ENCODE assay signal across 14 cellular contexts in the genomic region with DNA sequence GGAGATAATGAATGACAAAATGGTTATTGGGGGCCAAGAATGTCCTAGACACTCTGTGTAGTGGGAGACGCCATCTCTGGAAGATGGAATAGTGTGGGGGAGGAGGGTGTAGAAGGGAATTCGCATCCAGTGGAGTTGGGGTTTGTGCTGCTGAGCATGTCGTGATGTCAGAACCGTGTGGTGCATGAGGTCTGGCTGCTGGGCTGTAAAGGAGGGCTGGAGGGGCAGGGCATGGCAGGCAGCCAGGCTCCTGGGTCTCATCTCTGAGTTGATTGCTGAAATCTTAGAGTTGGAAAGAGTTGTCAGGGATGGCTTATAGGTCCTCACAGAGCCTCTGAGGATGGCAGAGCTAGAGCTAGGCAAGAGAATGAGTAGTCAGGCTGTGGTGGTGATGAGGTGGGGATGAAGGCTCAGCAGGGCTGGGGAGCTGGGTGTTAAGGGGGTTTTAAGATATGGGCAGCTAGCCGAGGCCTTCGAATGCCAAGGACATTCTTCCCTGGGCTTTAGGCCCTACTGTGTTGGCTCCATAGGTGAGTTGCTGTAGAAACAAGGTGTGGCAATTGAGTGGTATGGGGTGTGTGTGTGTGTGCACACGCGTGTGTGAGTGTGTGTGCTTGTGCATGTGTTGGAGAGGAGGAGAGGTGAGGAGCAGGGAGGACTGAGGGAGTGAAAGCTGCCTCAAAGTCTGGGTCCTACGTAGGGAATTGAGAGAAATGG. TPM values are rescaled to one million over a fixed set of nuclear protein-coding genes. Genes with fewer than 3 reads are reported as not detected.
DNase-seq lines count a peak whose midpoint lies in the region; ATAC-seq and TF ChIP-seq lines count a peak whose summit lies in the region.
"Had no signal": no experiment of that assay in that cellular context is flagged by ENCODE, and none has a peak within 500 bp of the region (broad histone marks: within the 10 kb centered on the region; RNA-seq: fewer than 3 reads in every experiment).

No MANE protein-coding gene starts in this region.

- no peak overlapping the region for H3K4ac ChIP-seq in mesendoderm (ENCODE audit: low read depth, low read length)

- intact Hi-C loops in natural killer cell (cut with micrococcal nuclease) = no loop called here
- intact Hi-C loops in activated T-helper 2 cell treated with anti-CD3 and anti-CD28 coated beads, Interferon-gamma antibody, Interleukin-2, Interleukin-4, amounts not matched to agents 10 μg/mL and 5 μg/mL and 100 μg/mL, durations not matched to agents 14 hours and 24 hours and 36 hours (cut with micrococcal nuclease) = no loop called here
- intact Hi-C loops in thyroid gland (cut with DNase I) = no loop called here

- H2BK120ac ChIP-seq in mesendoderm (ENCODE audit: low read depth, low read length) = no peak overlapping the region

- no peaks in the 10 kb centered on the region for H3K79me1 ChIP-seq in mesendoderm (ENCODE audit: low read length)

- no peak overlapping the region for H3K23ac ChIP-seq in mesendoderm (ENCODE audit: low read length)

- no peak overlapping the region for H3K27ac ChIP-seq in mesendoderm (ENCODE audit: low read depth, low read length)
- no peak overlapping the region for H3K27ac ChIP-seq in thyroid gland
- H3K27ac ChIP-seq in gastroesophageal sphincter = no peak overlapping the region

- H3K4me3 Mint-ChIP-seq in natural killer cell = peak overlapping the region; percentile 0
- H3K4me3 Mint-ChIP-seq in natural killer cell treated with Interleukin-12 subunit alpha and Interleukin-12 subunit beta and Interleukin-15 and Interleukin-18, amount 100 ng/mL, for 72 hours = no peak overlapping the region
- H3K4me3 Mint-ChIP-seq in activated T-helper 2 cell treated with anti-CD3 and anti-CD28 coated beads, Interferon-gamma antibody, Interleukin-2, Interleukin-4, amounts not matched to agents 10 μg/mL and 5 μg/mL and 100 μg/mL, durations not matched to agents 14 hours and 24 hours and 36 hours (ENCODE audit: low read depth) = peak overlapping the region; percentile 82

- no peak overlapping the region for H3K27ac Mint-ChIP-seq in natural killer cell
- no peak overlapping the region for H3K27ac Mint-ChIP-seq in natural killer cell treated with Interleukin-12 subunit alpha and Interleukin-12 subunit beta and Interleukin-15 and Interleukin-18, amount 100 ng/mL, for 72 hours
- H3K27ac Mint-ChIP-seq in activated T-helper 2 cell treated with anti-CD3 and anti-CD28 coated beads, Interferon-gamma antibody, Interleukin-2, Interleukin-4, amounts not matched to agents 10 μg/mL and 5 μg/mL and 100 μg/mL, durations not matched to agents 14 hours and 24 hours and 36 hours = no peak overlapping the region
- H3K27ac Mint-ChIP-seq: activated naive CD4-positive, alpha-beta T cell treated with anti-CD3 and anti-CD28 coated beads for 36 hours had no signal

- H3K9ac ChIP-seq in mesendoderm (ENCODE audit: low read length) = no peak overlapping the region

- H3K36me3 ChIP-seq in mesendoderm (ENCODE audit: control insufficient read depth, insufficient read depth, low read length) (peaks cover 2% of the 10 kb centered on the region), thyroid gland (peaks cover 8 to 11% of the 10 kb centered on the region in 2 donors), gastroesophageal sphincter (peaks cover 0 to 17% of the 10 kb centered on the region in 2 donors)

- H3K27me3 ChIP-seq in mesendoderm (ENCODE audit: insufficient read depth, low read length, poor library complexity) = peaks cover 4% of the 10 kb centered on the region
- H3K27me3 ChIP-seq in thyroid gland = no peaks in the 10 kb centered on the region
- H3K27me3 ChIP-seq in gastroesophageal sphincter = no peaks in the 10 kb centered on the region

- no peak overlapping the region for H3K18ac ChIP-seq in mesendoderm (ENCODE audit: low read length)

- H4K8ac ChIP-seq in mesendoderm (ENCODE audit: low read depth, low read length) = no peak overlapping the region

- H3K4me3 ChIP-seq in mesendoderm (ENCODE audit: low read length) (no peak overlapping the region), thyroid gland (replicated peaks in 1 of 3) (no peak overlapping the region), gastroesophageal sphincter (no peak overlapping the region)

- no peaks in the 10 kb centered on the region for H3K9me3 ChIP-seq in thyroid gland
- no peaks in the 10 kb centered on the region for H3K9me3 ChIP-seq in gastroesophageal sphincter

- H3K56ac ChIP-seq in mesendoderm (ENCODE audit: low read length) = peak overlapping the region; percentile 15

- H3K9me3 Mint-ChIP-seq in natural killer cell = peaks cover 0 to 3% of the 10 kb centered on the region in 2 donors
- H3K9me3 Mint-ChIP-seq in natural killer cell treated with Interleukin-12 subunit alpha and Interleukin-12 subunit beta and Interleukin-15 and Interleukin-18, amount 100 ng/mL, for 72 hours = peaks cover 5% of the 10 kb centered on the region
- H3K9me3 Mint-ChIP-seq in activated T-helper 2 cell treated with anti-CD3 and anti-CD28 coated beads, Interferon-gamma antibody, Interleukin-2, Interleukin-4, amounts not matched to agents 10 μg/mL and 5 μg/mL and 100 μg/mL, durations not matched to agents 14 hours and 24 hours and 36 hours = peaks cover 8% of the 10 kb centered on the region
- H3K9me3 Mint-ChIP-seq: activated naive CD4-positive, alpha-beta T cell treated with anti-CD3 and anti-CD28 coated beads for 36 hours had no signal

- H2AK5ac ChIP-seq in mesendoderm (ENCODE audit: low read length) = no peak overlapping the region

- H3K4me1 Mint-ChIP-seq in natural killer cell = peaks cover 8% of the 10 kb centered on the region in 2 donors
- peaks cover 7 to 16% of the 10 kb centered on the region in 2 donors for H3K4me1 Mint-ChIP-seq in natural killer cell treated with Interleukin-12 subunit alpha and Interleukin-12 subunit beta and Interleukin-15 and Interleukin-18, amount 100 ng/mL, for 72 hours (ENCODE audit: low read depth in 2 of 2)
- H3K4me1 Mint-ChIP-seq in activated T-helper 2 cell treated with anti-CD3 and anti-CD28 coated beads, Interferon-gamma antibody, Interleukin-2, Interleukin-4, amounts not matched to agents 10 μg/mL and 5 μg/mL and 100 μg/mL, durations not matched to agents 14 hours and 24 hours and 36 hours (ENCODE audit: low read depth) = peaks cover 22% of the 10 kb centered on the region

- DNase-seq in natural killer cell = no peak
- DNase-seq in natural killer cell treated with Interleukin-12 subunit alpha and Interleukin-12 subunit beta and Interleukin-15 and Interleukin-18, amount 100 ng/mL, for 72 hours (ENCODE audit: low spot score) = no peak
- DNase-seq in activated T-helper 2 cell treated with anti-CD3 and anti-CD28 coated beads, Interferon-gamma antibody, Interleukin-2, Interleukin-4, amounts not matched to agents 10 μg/mL and 5 μg/mL and 100 μg/mL, durations not matched to agents 14 hours and 24 hours and 36 hours (ENCODE audit: low spot score) = no peak
- DNase-seq in mesendoderm = no peak
- DNase-seq in thyroid gland = no peak
- no peak for DNase-seq in NCI-H1694 treated with DMSO at 0.1 percent for 48 hours (lab: John Stamatoyannopoulos, UW)
- no peak for DNase-seq in HuH-7.5 (ENCODE audit: low spot score)
- DNase-seq: activated naive CD4-positive, alpha-beta T cell treated with anti-CD3 and anti-CD28 coated beads for 36 hours; COR-L47; NCI-H510A treated with DMSO at 0.1 percent for 48 hours had no signal

- H2BK15ac ChIP-seq in mesendoderm (replicated peaks; ENCODE audit: low read depth) = no peak overlapping the region

- peaks cover 0 to 14% of the 10 kb centered on the region in 2 donors for H3K27me3 Mint-ChIP-seq in natural killer cell (ENCODE audit: low read depth in 2 of 2)
- peaks cover 8 to 10% of the 10 kb centered on the region in 2 donors for H3K27me3 Mint-ChIP-seq in natural killer cell treated with Interleukin-12 subunit alpha and Interleukin-12 subunit beta and Interleukin-15 and Interleukin-18, amount 100 ng/mL, for 72 hours
- H3K27me3 Mint-ChIP-seq in activated T-helper 2 cell treated with anti-CD3 and anti-CD28 coated beads, Interferon-gamma antibody, Interleukin-2, Interleukin-4, amounts not matched to agents 10 μg/mL and 5 μg/mL and 100 μg/mL, durations not matched to agents 14 hours and 24 hours and 36 hours (ENCODE audit: low read depth) = no peaks in the 10 kb centered on the region

- WGBS in mesendoderm (ENCODE audit: extremely low coverage, insufficient coverage, low lambda C conversion rate) = no CpG with 5 or more reads among the region's 9 CpGs
- 87% methylated on average over 9 of the region's 9 CpGs for WGBS in thyroid gland, 2 donors
- 83 to 84% methylated on average over 8 to 9 of the region's 9 CpGs for WGBS in gastroesophageal sphincter (ENCODE audit: low coverage in 1 of 2), 2 donors

- H3K4me1 ChIP-seq in mesendoderm (ENCODE audit: control insufficient read depth, low read depth, low read length) (peaks cover 4% of the 10 kb centered on the region), thyroid gland (peaks cover 8 to 16% of the 10 kb centered on the region in 2 donors), gastroesophageal sphincter (peaks cover 0 to 37% (median 3%) of the 10 kb centered on the region in 3 donors)

- H4K5ac ChIP-seq in mesendoderm (ENCODE audit: low read length) = no peak overlapping the region

- TF ChIP-seq POLR2A in thyroid gland (IDR thresholded peaks at IDR 0.05) (no peak), gastroesophageal sphincter (IDR thresholded peaks at IDR 0.05) (no peak)

- TF ChIP-seq EP300 in gastroesophageal sphincter (IDR thresholded peaks at IDR 0.05) = no peak

- H3K36me3 Mint-ChIP-seq in natural killer cell = peaks cover 6% of the 10 kb centered on the region
- H3K36me3 Mint-ChIP-seq in natural killer cell treated with Interleukin-12 subunit alpha and Interleukin-12 subunit beta and Interleukin-15 and Interleukin-18, amount 100 ng/mL, for 72 hours = peaks cover 7% of the 10 kb centered on the region
- peaks cover 28% of the 10 kb centered on the region for H3K36me3 Mint-ChIP-seq in activated T-helper 2 cell treated with anti-CD3 and anti-CD28 coated beads, Interferon-gamma antibody, Interleukin-2, Interleukin-4, amounts not matched to agents 10 μg/mL and 5 μg/mL and 100 μg/mL, durations not matched to agents 14 hours and 24 hours and 36 hours (ENCODE audit: low read depth)

- H3K4me2 ChIP-seq in mesendoderm (ENCODE audit: low read length) = no peak overlapping the region

- no peaks in the 10 kb centered on the region for H3K79me2 ChIP-seq in mesendoderm (ENCODE audit: control insufficient read depth, insufficient read depth, low read length)

- H2BK5ac ChIP-seq in mesendoderm (ENCODE audit: low read length) = no peak overlapping the region

- ATAC-seq in natural killer cell = no peak
- ATAC-seq in natural killer cell treated with Interleukin-12 subunit alpha and Interleukin-12 subunit beta and Interleukin-15 and Interleukin-18, amount 100 ng/mL, for 72 hours = no peak
- ATAC-seq in gastroesophageal sphincter = no peak

- no peak for TF ChIP-seq CTCF in natural killer cell (IDR thresholded peaks at IDR 0.05)
- TF ChIP-seq CTCF in thyroid gland (IDR thresholded peaks at IDR 0.05) = no peak
- TF ChIP-seq CTCF in gastroesophageal sphincter (IDR thresholded peaks at IDR 0.05) = no peak

RNA-seq across cellular contexts. Expression of a gene that starts 1.9 kb away (rescaled TPM):
- total RNA-seq in natural killer cell (under 1 TPM; 0.18 to 0.88 (median 0.33) TPM), thyroid gland (1 to 10 TPM in 3 of 4 donors, under 1 TPM in 1; 0.54 to 3.0 (median 2.1) TPM), gastroesophageal sphincter (10 to 100 TPM in 1 of 4 donors, 1 to 10 TPM in 2, under 1 TPM in 1; 0.81 to 10.5 (median 1.7) TPM)
- total RNA-seq in natural killer cell treated with Interleukin-12 subunit alpha and Interleukin-12 subunit beta and Interleukin-15 and Interleukin-18, amount 100 ng/mL, for 72 hours = 10 to 100 TPM; 19.6 to 44.7 TPM
- 33.4 and 35.1 TPM in 2 replicates for total RNA-seq in activated T-helper 2 cell treated with anti-CD3 and anti-CD28 coated beads, Interferon-gamma antibody, Interleukin-2, Interleukin-4, amounts not matched to agents 10 μg/mL and 5 μg/mL and 100 μg/mL, durations not matched to agents 14 hours and 24 hours and 36 hours
- polyA plus RNA-seq in mesendoderm (2013, experiment 1 of 2) = 0.59 TPM
- 0.83 TPM for polyA plus RNA-seq in mesendoderm (2013, experiment 2 of 2)

RNA-seq across cellular contexts. Expression of a gene that starts 21.1 kb away (rescaled TPM):
- total RNA-seq in natural killer cell = 100 to 1,000 TPM; 127 to 147 (median 143) TPM
- total RNA-seq in natural killer cell treated with Interleukin-12 subunit alpha and Interleukin-12 subunit beta and Interleukin-15 and Interleukin-18, amount 100 ng/mL, for 72 hours = 10 to 100 TPM; 65.1 to 93.0 TPM
- 74.7 and 75.8 TPM in 2 replicates for total RNA-seq in activated T-helper 2 cell treated with anti-CD3 and anti-CD28 coated beads, Interferon-gamma antibody, Interleukin-2, Interleukin-4, amounts not matched to agents 10 μg/mL and 5 μg/mL and 100 μg/mL, durations not matched to agents 14 hours and 24 hours and 36 hours
- 78.9 TPM for polyA plus RNA-seq in mesendoderm (2013, experiment 1 of 2)
- polyA plus RNA-seq in mesendoderm (2013, experiment 2 of 2) = 80.1 TPM
- total RNA-seq in thyroid gland = 10 to 100 TPM; 71.0 to 93.9 (median 84.2) TPM
- 100 to 1,000 TPM in 1 of 4 donors, 10 to 100 TPM in 3; 79.3 to 119 (median 90.0) TPM for total RNA-seq in gastroesophageal sphincter

RNA-seq across cellular contexts. Expression of a gene that starts 57.6 kb away (rescaled TPM):
- total RNA-seq in natural killer cell (not detected), thyroid gland (not detected), gastroesophageal sphincter (under 1 TPM in 1 of 4 donors, not detected in 3; 0.35 TPM)
- total RNA-seq in natural killer cell treated with Interleukin-12 subunit alpha and Interleukin-12 subunit beta and Interleukin-15 and Interleukin-18, amount 100 ng/mL, for 72 hours = not detected
- not detected in 2 replicates for total RNA-seq in activated T-helper 2 cell treated with anti-CD3 and anti-CD28 coated beads, Interferon-gamma antibody, Interleukin-2, Interleukin-4, amounts not matched to agents 10 μg/mL and 5 μg/mL and 100 μg/mL, durations not matched to agents 14 hours and 24 hours and 36 hours
- polyA plus RNA-seq in mesendoderm (2013, experiment 1 of 2) = 0.13 TPM
- polyA plus RNA-seq in mesendoderm (2013, experiment 2 of 2) = 0.08 TPM
- total RNA-seq: activated naive CD4-positive, alpha-beta T cell treated with anti-CD3 and anti-CD28 coated beads for 36 hours; glomerular endothelial cell; lower leg skin; pulmonary artery endothelial cell had no signal
